8 cellular contexts compared by ENCODE assay signal in the genomic region with DNA sequence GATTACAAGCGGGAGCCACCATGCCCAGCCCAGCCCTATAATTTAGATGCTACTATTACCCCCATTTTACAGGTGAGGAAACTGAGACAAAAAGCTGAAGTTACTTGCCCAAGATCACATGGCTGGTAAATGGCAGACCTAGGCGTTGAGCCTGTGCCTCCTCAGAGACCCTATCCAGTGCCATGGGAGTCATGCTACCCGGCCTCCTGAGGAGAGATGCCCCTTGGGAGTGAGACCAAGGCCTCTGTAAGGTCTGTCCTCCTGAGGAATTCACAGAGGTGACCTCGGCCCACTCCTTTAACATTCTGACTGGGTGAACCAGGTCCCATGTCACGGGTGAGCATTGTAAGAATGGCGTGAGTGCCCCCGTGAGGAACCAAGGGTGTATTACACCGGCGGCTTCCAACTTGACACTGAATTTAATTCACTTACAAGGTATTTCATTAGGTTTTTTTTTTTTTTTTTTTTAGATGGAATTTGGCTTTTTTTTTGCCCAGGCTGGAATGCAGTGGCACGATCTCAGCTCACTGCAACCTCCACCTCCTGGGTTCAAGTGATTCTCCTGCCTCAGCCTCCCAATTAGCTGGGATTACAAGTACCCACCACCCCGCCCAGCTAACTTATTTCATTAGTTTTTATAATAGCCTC.
DNase-seq lines count a peak whose midpoint lies in the region; ATAC-seq, FAIRE-seq and TF ChIP-seq lines count a peak whose summit lies in the region.

No MANE protein-coding gene starts in this region.

- no peaks in the 10 kb centered on the region for H3K27me3 Mint-ChIP-seq in memory B cell

- H3K4me1 Mint-ChIP-seq in memory B cell, result no peaks in the 10 kb centered on the region

- peak; percentile 72 for TF ChIP-seq CTCF in AG04449 (IDR thresholded peaks at IDR 0.05; ENCODE audit: insufficient read depth, low read length, missing control alignments)

- H3K9me3 Mint-ChIP-seq in memory B cell, result peaks cover 7% of the 10 kb centered on the region

- no peak overlapping the region for H3K4me3 Mint-ChIP-seq in memory B cell

- peaks cover 36% of the 10 kb centered on the region for H3K36me3 Mint-ChIP-seq in memory B cell

- H3K4me3 ChIP-seq in AG04449 (ENCODE audit: low read depth, low read length), result no peak overlapping the region

- peak overlapping the region; percentile 20 for H3K27ac Mint-ChIP-seq in memory B cell

- no peak for TF ChIP-seq POLR2A in GM12891 (IDR thresholded peaks at IDR 0.05; ENCODE audit: low read depth, low read length)

- peak; percentile 76 for ATAC-seq in memory B cell (ENCODE audit: low read depth)
- no peak for ATAC-seq in GM19463 (IDR thresholded peaks at IDR 0.05; ENCODE audit: unreplicated experiment)

- DNase-seq in AG04449 (ENCODE audit: low read depth, low spot score) (peak; percentile 7), GM12891 (ENCODE audit: insufficient read length, low spot score) (peak; percentile 73), NCI-H460 (ENCODE audit: extremely low read depth, low read depth) (peak; percentile 69), memory B cell (ENCODE audit: low spot score in 2 of 2) (peak; percentile 74 to 75)
- DNase-seq in activated CD4-positive, alpha-beta T cell treated with anti-CD3 and anti-CD28 coated beads, Interleukin-2, amount 50 U/mL, for 48 hours, result peak; percentile 69 to 78
- DNase-seq in effector CD4-positive, alpha-beta T cell, result peak; percentile 54
- peak; percentile 16 for DNase-seq in stimulated activated CD8-positive, alpha-beta memory T cell treated with anti-CD3 and anti-CD28 coated beads, Interleukin-15, amount 100 ng/mL, for 24 hours (ENCODE audit: low read depth)

- POLR2A ChIA-PET in AG04449 (lab: Yijun Ruan, JAX), result interaction anchor here (0.7 kb wide), 1 partner anchor 252 kb away, joined by 3 read pairs; no protein-coding TSS in a partner anchor

- CTCF ChIA-PET in AG04449 (lab: Yijun Ruan, JAX), result interaction anchor here (0.6 to 6.5 kb wide), 28 partner anchors 9 to 415 kb away, joined by 3 to 66 read pairs (median 4); a partner anchor contains a TSS

- FAIRE-seq in GM12891 (lab: Jason Lieb, UNC), result peak; percentile 68

TF ChIP-seq in GM12891, 5 proteins besides CTCF, POLR2A, EP300 and RAD21:
- TF ChIP-seq TAF1 (IDR thresholded peaks at IDR 0.05; ENCODE audit: low read depth, low read length), result no peak
- no peak for TF ChIP-seq SPI1 (IDR thresholded peaks at IDR 0.05; ENCODE audit: low read depth, low read length)
- TF ChIP-seq PAX5 (IDR thresholded peaks at IDR 0.05; ENCODE audit: insufficient read depth, low read length, severe bottlenecking), result no peak
- TF ChIP-seq POLR2AphosphoS5 (IDR thresholded peaks at IDR 0.05; ENCODE audit: low read depth, low read length), result no peak
- TF ChIP-seq POU2F2 (IDR thresholded peaks at IDR 0.05; ENCODE audit: low read depth, low read length), result no peak

Comparison
In these comparisons a context has a peak if more than half of its experiments do, and no peak if none do; other contexts are left out.
1. DNase-seq: peak in every context shown above with its lines; median percentile 74 in memory B cell; 74 in activated CD4-positive, alpha-beta T cell treated with anti-CD3 and anti-CD28 coated beads, Interleukin-2, amount 50 U/mL, for 48 hours; 73 in GM12891; 69 in NCI-H460; 54 in effector CD4-positive, alpha-beta T cell; 16 in stimulated activated CD8-positive, alpha-beta memory T cell treated with anti-CD3 and anti-CD28 coated beads, Interleukin-15, amount 100 ng/mL, for 24 hours; 7 in AG04449.